Comparison of ENCODE assay signal across 1 cellular context in genomic region chr10:133520193-133520738, GRCh38.
TF ChIP-seq lines count a peak whose summit lies in the region.

No MANE protein-coding gene starts in this region.

TF ChIP-seq in H1, 55 proteins besides CTCF, POLR2A, EP300 and RAD21:
- TF ChIP-seq SIN3A (conservative IDR thresholded peaks at IDR 0.05 in 1 of 2, IDR thresholded peaks at IDR 0.05 in 1 of 2; ENCODE audit: low read depth in 1 of 2, low read length in 2 of 2) (no peak), GTF2F1 (IDR thresholded peaks at IDR 0.05; ENCODE audit: borderline replicate concordance, low read depth, low read length) (no peak), YY1 (IDR thresholded peaks at IDR 0.05; ENCODE audit: low read depth, low read length) (no peak), CBX5 (IDR thresholded peaks at IDR 0.05; ENCODE audit: low read depth, low read length) (no peak), TAF1 (IDR thresholded peaks at IDR 0.05; ENCODE audit: low read depth, low read length) (no peak), HDAC2 (IDR thresholded peaks at IDR 0.05; ENCODE audit: borderline replicate concordance in 1 of 2, low read depth in 2 of 2, low read length in 2 of 2) (no peak), TBP (IDR thresholded peaks at IDR 0.05; ENCODE audit: low read depth, low read length) (no peak), RXRA (IDR thresholded peaks at IDR 0.05; ENCODE audit: insufficient read depth, low read depth, low read length) (no peak), SRF (IDR thresholded peaks at IDR 0.05; ENCODE audit: low read depth, low read length) (no peak), EZH2 (IDR thresholded peaks at IDR 0.05; ENCODE audit: low read depth, low read length, severe bottlenecking) (no peak), CHD1 (IDR thresholded peaks at IDR 0.05; ENCODE audit: low read depth, low read length) (no peak)
